In the genomic region with DNA sequence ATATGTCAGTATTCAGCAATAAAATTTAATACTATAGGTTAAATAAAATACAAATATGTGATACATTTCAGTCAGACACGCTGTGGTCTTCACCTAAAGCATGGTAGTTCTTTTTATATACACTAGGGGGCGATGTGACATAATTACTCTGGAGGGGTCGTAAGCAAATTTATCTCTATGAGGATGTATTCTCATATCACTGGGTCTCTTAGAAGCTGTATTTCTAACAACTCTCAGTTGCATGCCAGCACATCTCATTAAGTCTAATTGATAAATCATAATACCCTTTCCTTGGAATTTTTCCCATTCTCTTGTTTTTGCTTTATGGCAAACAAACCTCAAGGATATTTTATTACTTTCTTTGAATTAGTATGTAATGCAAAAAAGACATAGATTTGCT, we compare ENCODE assay signal across 8 cellular contexts. TPM values are rescaled to one million over a fixed set of nuclear protein-coding genes. Genes with fewer than 3 reads are reported as not detected.
DNase-seq lines count a peak whose midpoint lies in the region; ATAC-seq and TF ChIP-seq lines count a peak whose summit lies in the region.

No MANE protein-coding gene starts in this region.

- H3F3A ChIP-seq in GM23248 (ENCODE audit: insufficient read depth): no peaks in the 10 kb centered on the region

- CTCF ChIA-PET in CD4-positive, alpha-beta T cell (lab: Charles Lee): no interaction called here

- POLR2A ChIA-PET in CD4-positive, alpha-beta T cell (lab: Charles Lee): no interaction called here

- intact Hi-C loops in CD4-positive, alpha-beta T cell (cut with DNase I, micrococcal nuclease): no loop called here

- in situ Hi-C loops in GM23248 (cut with MboI): no loop called here

- H2AFZ ChIP-seq in GM23248: no peak overlapping the region

- H3K4me1 Mint-ChIP-seq in CD4-positive, alpha-beta T cell (ENCODE audit: low read depth): peaks cover 45% of the 10 kb centered on the region

- H3K27me3 Mint-ChIP-seq in CD4-positive, alpha-beta T cell: peaks cover 64% of the 10 kb centered on the region

- 2 to 7% methylated on average over 3 of the region's 3 CpGs for WGBS in GM23248 (ENCODE audit: low coverage in 1 of 2, low lambda C conversion rate in 2 of 2, missing lambda C conversion rate in 2 of 2), 2 experiments

- H3K4me3 ChIP-seq in GM23248: no peak overlapping the region

- no peak overlapping the region for H3K9ac ChIP-seq in GM23248

- no peaks in the 10 kb centered on the region for H3K4me1 ChIP-seq in GM23248 (ENCODE audit: insufficient read depth)

- no peaks in the 10 kb centered on the region for H4K20me1 ChIP-seq in GM23248 (ENCODE audit: insufficient read depth)

- no peaks in the 10 kb centered on the region for H3K9me3 ChIP-seq in CD4-positive, alpha-beta T cell (ENCODE audit: control insufficient read depth, low read length)
- no peaks in the 10 kb centered on the region for H3K9me3 ChIP-seq in GM23248 (ENCODE audit: low read depth)

- no peak overlapping the region for H3K27ac Mint-ChIP-seq in CD4-positive, alpha-beta T cell

- H3K9me2 ChIP-seq in GM23248 (ENCODE audit: insufficient read depth): no peaks in the 10 kb centered on the region

- no peak overlapping the region for H3K4me3 Mint-ChIP-seq in CD4-positive, alpha-beta T cell

- peaks cover 49% of the 10 kb centered on the region for H3K27me3 ChIP-seq in CD4-positive, alpha-beta T cell (ENCODE audit: control insufficient read depth, insufficient read depth, low read length)
- peaks cover 44% of the 10 kb centered on the region for H3K27me3 ChIP-seq in GM23248 (replicated peaks; ENCODE audit: insufficient read depth)

- peak; percentile 31 for TF ChIP-seq CTCF in CD4-positive, alpha-beta T cell (IDR thresholded peaks at IDR 0.05)

- no peaks in the 10 kb centered on the region for H3K36me3 ChIP-seq in GM23248 (ENCODE audit: low read depth)

- no peak overlapping the region for H3K4me2 ChIP-seq in GM23248 (ENCODE audit: unreplicated experiment)

- H3K27ac ChIP-seq in CD4-positive, alpha-beta T cell (ENCODE audit: low read depth, low read length): no peak overlapping the region
- H3K27ac ChIP-seq in GM23248: no peak overlapping the region

- no peaks in the 10 kb centered on the region for H3K79me2 ChIP-seq in GM23248 (ENCODE audit: insufficient read depth)

- DNase-seq in CD4-positive, alpha-beta T cell: no peak
- peak; percentile 36 for DNase-seq in GM23248
- peak; percentile 31 for DNase-seq in NCI-H446 treated with DMSO at 0.1 percent for 48 hours (lab: John Stamatoyannopoulos, UW)
- DNase-seq in dermis blood vessel endothelial cell: peak; percentile 57
- DNase-seq in retina: peak; percentile 16
- no peak for DNase-seq in central memory CD4-positive, alpha-beta T cell
- no peak for DNase-seq in GOT3 (lab: John Stamatoyannopoulos, UW)

- H3K36me3 Mint-ChIP-seq in CD4-positive, alpha-beta T cell (ENCODE audit: low read depth): no peaks in the 10 kb centered on the region

- no peak for ATAC-seq in CD4-positive, alpha-beta T cell (ENCODE audit: poor library complexity)
- no peak for ATAC-seq in GM21515 (IDR thresholded peaks at IDR 0.05; ENCODE audit: unreplicated experiment)

- H3K9me3 Mint-ChIP-seq in CD4-positive, alpha-beta T cell: no peaks in the 10 kb centered on the region

RNA-seq across cellular contexts. Expression of a gene that starts 3.9 kb away (rescaled TPM):
- under 1 TPM in 1 of 2 experiments, not detected in 1; 0.05 TPM for total RNA-seq in CD4-positive, alpha-beta T cell
- total RNA-seq in GM23248 (2014; rRNA removed; shearing (Covaris generic)): not detected in 2 replicates
- polyA plus RNA-seq in GM23248 (2016; fragmentation: Nextera tagmentation; extraction: Ambion mirVana): not detected in 2 replicates
- total RNA-seq in dermis blood vessel endothelial cell: 1.6 and 2.2 TPM in 2 replicates

Comparison
In these comparisons a context has a peak if more than half of its experiments do, and no peak if none do; other contexts are left out.
1. DNase-seq: peak in GM23248 (single experiment), NCI-H446 treated with DMSO at 0.1 percent for 48 hours (single experiment), dermis blood vessel endothelial cell (single experiment) and retina (single experiment); none in CD4-positive, alpha-beta T cell (0 of 10), central memory CD4-positive, alpha-beta T cell (single experiment) and GOT3 (single experiment).